18 cellular contexts compared by ENCODE assay signal in genomic region chr10:74981831-74982633, GRCh38.
DNase-seq lines count a peak whose midpoint lies in the region; ATAC-seq, FAIRE-seq and TF ChIP-seq lines count a peak whose summit lies in the region.
"Had no signal": no experiment of that assay in that cellular context is flagged by ENCODE, and none has a peak within 500 bp of the region (broad histone marks: within the 10 kb centered on the region; RNA-seq: fewer than 3 reads in every experiment).

No MANE protein-coding gene starts in this region.

- no peak overlapping the region for H3K27ac ChIP-seq in Panc1 (ENCODE audit: low read length)
- H3K27ac ChIP-seq in right cardiac atrium (ENCODE audit: low read length): no peak overlapping the region
- H3K27ac ChIP-seq: ascending aorta, coronary artery, epithelial cell of prostate, gastrocnemius medialis, HL-60 had no signal

- no TSS peak for BruUV-seq in Panc1 (replicated peaks; lab: Mats Ljungman, UMichigan)

- WGBS in right cardiac atrium: 98% methylated on average over 5 of the region's 5 CpGs

- in situ Hi-C loops in Panc1 (cut with HindIII; ENCODE audit: low pct_unique_long_range_greater_than_20kb, low sequenced_read_pairs): no loop called here

- TF ChIP-seq CTCF in GM10266 (IDR thresholded peaks at IDR 0.05; ENCODE audit: control insufficient read depth, insufficient read depth, low read depth, missing control alignments) (peak; percentile 22), Panc1 (IDR thresholded peaks at IDR 0.05) (peak; percentile 9; the same call in 1 of the 2 replicates)

- no peak for DNase-seq in GM10266 (ENCODE audit: extremely low spot score)
- no peak for DNase-seq in H54 (ENCODE audit: insufficient read length, low spot score)
- no peak for DNase-seq in Panc1 (ENCODE audit: low read depth, low spot score)
- peak; percentile 29 for DNase-seq in myocyte (ENCODE audit: low read depth)
- no peak for DNase-seq in cerebellar nuclear complex (lab: John Stamatoyannopoulos, UW)
- DNase-seq in right cardiac atrium: no peak
- DNase-seq in NCI-H2029 (lab: John Stamatoyannopoulos, UW): no peak
- DNase-seq: BE2C; gastrocnemius medialis; KBM-7; NCI-H748 treated with DMSO at 0.1 percent for 48 hours; stimulated activated naive CD4-positive, alpha-beta T cell treated with Interleukin-2 at 50 U/mL for 16 hours; T-helper 1 cell had no signal

- TF ChIP-seq POLR2A in H54 (IDR thresholded peaks at IDR 0.05; ENCODE audit: low read depth, low read length): no peak

- CTCF ChIA-PET in Panc1 (lab: Charles Lee): no interaction called here

- POLR2A ChIA-PET in Panc1 (lab: Charles Lee): no interaction called here

- no peaks in the 10 kb centered on the region for H3K36me3 ChIP-seq in Panc1 (ENCODE audit: control insufficient read depth, insufficient read depth, low read length)
- H3K36me3 ChIP-seq: BE2C had no signal

- H3K9me3 ChIP-seq in Panc1 (ENCODE audit: control insufficient read depth, insufficient read depth, low read depth, low read length) (no peaks in the 10 kb centered on the region), right cardiac atrium (ENCODE audit: control insufficient read depth, low read length) (no peaks in the 10 kb centered on the region)
- H3K9me3 ChIP-seq: ascending aorta, BE2C, gastrocnemius medialis had no signal

- no peak for ATAC-seq in Panc1
- ATAC-seq in GM21717 (IDR thresholded peaks at IDR 0.05; ENCODE audit: unreplicated experiment): no peak
- ATAC-seq in right cardiac atrium: no peak
- ATAC-seq: gastrocnemius medialis had no signal

- FAIRE-seq in H54 (lab: Jason Lieb, UNC): peak; percentile 78

- H3K4me3 ChIP-seq in Panc1 (ENCODE audit: low read depth in 2 of 2, low read length in 2 of 2): no peak overlapping the region
- H3K4me3 ChIP-seq in right cardiac atrium (ENCODE audit: low read length): no peak overlapping the region
- H3K4me3 ChIP-seq: ascending aorta, coronary artery, gastrocnemius medialis had no signal

- no peaks in the 10 kb centered on the region for H3K4me1 ChIP-seq in Panc1 (ENCODE audit: control insufficient read depth, insufficient read depth, low read length)
- H3K4me1 ChIP-seq in right cardiac atrium (ENCODE audit: control insufficient read depth, insufficient read depth, low read length): peaks cover 3% of the 10 kb centered on the region
- H3K4me1 ChIP-seq: ascending aorta, BE2C had no signal

- H3K27me3 ChIP-seq in Panc1 (ENCODE audit: control insufficient read depth, insufficient read depth, low read length) (no peaks in the 10 kb centered on the region), right cardiac atrium (ENCODE audit: control insufficient read depth, insufficient read depth) (no peaks in the 10 kb centered on the region)
- H3K27me3 ChIP-seq: ascending aorta, BE2C, gastrocnemius medialis had no signal

- intact Hi-C loops in Panc1 (cut with micrococcal nuclease; ENCODE audit: unreplicated experiment): no loop called here
- intact Hi-C loops in right cardiac atrium (cut with DNase I): no loop called here
